Comparison of ENCODE assay signal across 7 cellular contexts in the genomic region with DNA sequence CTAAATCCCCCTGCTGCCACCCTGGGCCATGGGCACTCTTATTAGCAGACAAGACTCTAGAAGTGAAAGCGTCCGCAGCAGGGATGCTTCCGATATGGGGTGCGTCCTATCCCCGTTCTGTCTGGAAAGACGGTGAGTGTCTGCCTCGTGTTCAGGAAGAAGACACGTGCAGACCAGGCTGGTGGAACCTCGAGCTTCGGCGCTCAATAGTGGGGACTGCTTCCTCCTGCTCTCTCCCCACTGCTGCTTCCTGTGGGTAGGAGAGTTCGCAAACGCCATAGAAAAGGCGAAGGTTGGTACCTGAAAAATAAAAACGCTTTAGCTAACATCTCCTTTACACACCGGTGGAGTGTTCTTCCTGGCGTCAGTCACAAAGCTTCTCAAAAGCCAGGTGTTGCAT.
DNase-seq lines count a peak whose midpoint lies in the region; ATAC-seq and TF ChIP-seq lines count a peak whose summit lies in the region.
"Not testable (repeated sequence)": the region's sequence is repeated elsewhere in the genome, so short reads cannot be mapped to it uniquely, and the experiment has no call there.

No MANE protein-coding gene starts in this region.

- not testable (repeated sequence) for H4K20me1 ChIP-seq in OCI-LY7 (ENCODE audit: insufficient read depth, low read length)

- not testable (repeated sequence) for BruUV-seq in OCI-LY7 (replicated peaks; lab: Mats Ljungman, UMichigan)

- not testable (repeated sequence) for TF ChIP-seq CTCF in OCI-LY7 (conservative IDR thresholded peaks at IDR 0.05; ENCODE audit: low read length)

- not testable (repeated sequence) for H3K9me2 ChIP-seq in OCI-LY7 (ENCODE audit: insufficient read depth, low read length)

- H3K36me3 ChIP-seq in CD8-positive, alpha-beta memory T cell (ENCODE audit: insufficient read depth, low read length); OCI-LY7 (ENCODE audit: insufficient read depth, low read length); naive thymus-derived CD4-positive, alpha-beta T cell (ENCODE audit: control insufficient read depth in 2 of 3, insufficient read depth in 3 of 3, low read length in 3 of 3): not testable (repeated sequence)

- not testable (repeated sequence) for H3K9me3 Mint-ChIP-seq in CD8-positive, alpha-beta memory T cell; activated CD4-positive, alpha-beta T cell treated with anti-CD3 and anti-CD28 coated beads, Interleukin-2, amount 10 ng/mL, durations not matched to agents 24 days and 14 days; activated CD8-positive, alpha-beta memory T cell treated with anti-CD3 and anti-CD28 coated beads, Interleukin-2, amount 10 ng/mL, durations not matched to agents 7 days and 5 days (ENCODE audit: low read depth); activated naive CD8-positive, alpha-beta T cell treated with anti-CD3 and anti-CD28 coated beads, Interleukin-2, amount 10 ng/mL, durations not matched to agents 7 days and 5 days; naive thymus-derived CD4-positive, alpha-beta T cell
- H3K9me3 Mint-ChIP-seq in activated T-helper 2 cell treated with anti-CD3 and anti-CD28 coated beads, Interferon-gamma antibody, Interleukin-2, Interleukin-4, amounts not matched to agents 10 μg/mL and 5 μg/mL and 100 μg/mL, durations not matched to agents 14 hours and 24 hours and 36 hours, result peaks cover 20% of the 10 kb centered on the region

- H3K79me2 ChIP-seq in OCI-LY7 (ENCODE audit: insufficient read depth, low read depth, low read length), result peaks cover 17% of the 10 kb centered on the region; the same call in 1 of the 2 replicates

- not testable (repeated sequence) for H3K9me3 ChIP-seq in CD8-positive, alpha-beta memory T cell (ENCODE audit: low read length); OCI-LY7 (ENCODE audit: low read length); naive thymus-derived CD4-positive, alpha-beta T cell (ENCODE audit: control insufficient read depth in 2 of 3, low read length in 3 of 3)

- not testable (repeated sequence) for ATAC-seq in activated CD8-positive, alpha-beta memory T cell treated with anti-CD3 and anti-CD28 coated beads, Interleukin-2, amount 10 ng/mL, durations not matched to agents 7 days and 5 days; activated naive CD8-positive, alpha-beta T cell treated with anti-CD3 and anti-CD28 coated beads, Interleukin-2, amount 10 ng/mL, durations not matched to agents 7 days and 5 days (ENCODE audit: low read depth); naive thymus-derived CD4-positive, alpha-beta T cell

- intact Hi-C loops in OCI-LY7 (cut with micrococcal nuclease; ENCODE audit: unreplicated experiment); activated CD4-positive, alpha-beta T cell treated with anti-CD3 and anti-CD28 coated beads, Interleukin-2, amount 10 ng/mL, durations not matched to agents 24 days and 14 days (cut with micrococcal nuclease); naive thymus-derived CD4-positive, alpha-beta T cell (cut with micrococcal nuclease): not testable (repeated sequence)
- intact Hi-C loops in activated T-helper 2 cell treated with anti-CD3 and anti-CD28 coated beads, Interferon-gamma antibody, Interleukin-2, Interleukin-4, amounts not matched to agents 10 μg/mL and 5 μg/mL and 100 μg/mL, durations not matched to agents 14 hours and 24 hours and 36 hours (cut with micrococcal nuclease), result loop anchor here (5.0 kb wide), 1 partner anchor 290 kb away; no protein-coding TSS in a partner anchor

- H3K4me1 ChIP-seq in CD8-positive, alpha-beta memory T cell (ENCODE audit: insufficient read depth, low read length), result peaks cover 60% of the 10 kb centered on the region
- H3K4me1 ChIP-seq in OCI-LY7 (ENCODE audit: insufficient read depth, low read length, poor library complexity, severe bottlenecking), result peaks cover 67% of the 10 kb centered on the region
- H3K4me1 ChIP-seq in naive thymus-derived CD4-positive, alpha-beta T cell (ENCODE audit: control insufficient read depth in 2 of 2, insufficient read depth in 2 of 2, low read length in 2 of 2), result peaks cover 43 to 55% of the 10 kb centered on the region in 2 donors

- H3K4me3 Mint-ChIP-seq in CD8-positive, alpha-beta memory T cell, result peak overlapping the region in 6 of 7 donors; percentile 58 to 70 (median 61)
- H3K4me3 Mint-ChIP-seq in activated CD4-positive, alpha-beta T cell treated with anti-CD3 and anti-CD28 coated beads, Interleukin-2, amount 10 ng/mL, durations not matched to agents 24 days and 14 days, result peak overlapping the region; percentile 22
- not testable (repeated sequence) for H3K4me3 Mint-ChIP-seq in activated CD8-positive, alpha-beta memory T cell treated with anti-CD3 and anti-CD28 coated beads, Interleukin-2, amount 10 ng/mL, durations not matched to agents 7 days and 5 days; activated T-helper 2 cell treated with anti-CD3 and anti-CD28 coated beads, Interferon-gamma antibody, Interleukin-2, Interleukin-4, amounts not matched to agents 10 μg/mL and 5 μg/mL and 100 μg/mL, durations not matched to agents 14 hours and 24 hours and 36 hours (ENCODE audit: low read depth)
- peak overlapping the region; percentile 35 for H3K4me3 Mint-ChIP-seq in activated naive CD8-positive, alpha-beta T cell treated with anti-CD3 and anti-CD28 coated beads, Interleukin-2, amount 10 ng/mL, durations not matched to agents 7 days and 5 days
- peak overlapping the region; percentile 0 to 82 (median 64) for H3K4me3 Mint-ChIP-seq in naive thymus-derived CD4-positive, alpha-beta T cell

- H3K36me3 Mint-ChIP-seq in CD8-positive, alpha-beta memory T cell; activated CD4-positive, alpha-beta T cell treated with anti-CD3 and anti-CD28 coated beads, Interleukin-2, amount 10 ng/mL, durations not matched to agents 24 days and 14 days (ENCODE audit: low read depth); activated naive CD8-positive, alpha-beta T cell treated with anti-CD3 and anti-CD28 coated beads, Interleukin-2, amount 10 ng/mL, durations not matched to agents 7 days and 5 days: not testable (repeated sequence)
- H3K36me3 Mint-ChIP-seq in activated CD8-positive, alpha-beta memory T cell treated with anti-CD3 and anti-CD28 coated beads, Interleukin-2, amount 10 ng/mL, durations not matched to agents 7 days and 5 days, result peaks cover 29% of the 10 kb centered on the region
- H3K36me3 Mint-ChIP-seq in activated T-helper 2 cell treated with anti-CD3 and anti-CD28 coated beads, Interferon-gamma antibody, Interleukin-2, Interleukin-4, amounts not matched to agents 10 μg/mL and 5 μg/mL and 100 μg/mL, durations not matched to agents 14 hours and 24 hours and 36 hours (ENCODE audit: low read depth), result peaks cover 77% of the 10 kb centered on the region
- H3K36me3 Mint-ChIP-seq in naive thymus-derived CD4-positive, alpha-beta T cell, result peaks cover 0 to 20% (median 0%) of the 10 kb centered on the region in 5 donors

- not testable (repeated sequence) for H3K4me3 ChIP-seq in CD8-positive, alpha-beta memory T cell (ENCODE audit: low read length); OCI-LY7 (ENCODE audit: low read depth, low read length, poor library complexity, severe bottlenecking); naive thymus-derived CD4-positive, alpha-beta T cell (ENCODE audit: low read length)

- not testable (repeated sequence) for DNase-seq in CD8-positive, alpha-beta memory T cell; OCI-LY7 (ENCODE audit: low spot score); activated T-helper 2 cell treated with anti-CD3 and anti-CD28 coated beads, Interferon-gamma antibody, Interleukin-2, Interleukin-4, amounts not matched to agents 10 μg/mL and 5 μg/mL and 100 μg/mL, durations not matched to agents 14 hours and 24 hours and 36 hours (ENCODE audit: low spot score); activated naive CD8-positive, alpha-beta T cell treated with anti-CD3 and anti-CD28 coated beads, Interleukin-2, amount 10 ng/mL, durations not matched to agents 7 days and 5 days; naive thymus-derived CD4-positive, alpha-beta T cell
- DNase-seq in activated CD4-positive, alpha-beta T cell treated with anti-CD3 and anti-CD28 coated beads, Interleukin-2, amount 10 ng/mL, durations not matched to agents 24 days and 14 days, result peak; percentile 66
- peak; percentile 39 for DNase-seq in activated CD8-positive, alpha-beta memory T cell treated with anti-CD3 and anti-CD28 coated beads, Interleukin-2, amount 10 ng/mL, durations not matched to agents 7 days and 5 days

- not testable (repeated sequence) for H3K27ac ChIP-seq in CD8-positive, alpha-beta memory T cell (ENCODE audit: low read depth, low read length); OCI-LY7 (ENCODE audit: low read depth, low read length, poor library complexity, severe bottlenecking)
- peak overlapping the region; percentile 16 for H3K27ac ChIP-seq in naive thymus-derived CD4-positive, alpha-beta T cell (ENCODE audit: low read depth, low read length)

- not testable (repeated sequence) for H3K27me3 ChIP-seq in CD8-positive, alpha-beta memory T cell (ENCODE audit: insufficient read depth, low read length, poor library complexity, severe bottlenecking); naive thymus-derived CD4-positive, alpha-beta T cell (ENCODE audit: control insufficient read depth in 2 of 2, insufficient read depth in 2 of 2, low read length in 2 of 2)

- peaks cover 55 to 69% (median 66%) of the 10 kb centered on the region in 3 donors for H3K4me1 Mint-ChIP-seq in CD8-positive, alpha-beta memory T cell
- peaks cover 63% of the 10 kb centered on the region for H3K4me1 Mint-ChIP-seq in activated CD4-positive, alpha-beta T cell treated with anti-CD3 and anti-CD28 coated beads, Interleukin-2, amount 10 ng/mL, durations not matched to agents 24 days and 14 days
- peaks cover 80% of the 10 kb centered on the region for H3K4me1 Mint-ChIP-seq in activated CD8-positive, alpha-beta memory T cell treated with anti-CD3 and anti-CD28 coated beads, Interleukin-2, amount 10 ng/mL, durations not matched to agents 7 days and 5 days
- peaks cover 81% of the 10 kb centered on the region for H3K4me1 Mint-ChIP-seq in activated T-helper 2 cell treated with anti-CD3 and anti-CD28 coated beads, Interferon-gamma antibody, Interleukin-2, Interleukin-4, amounts not matched to agents 10 μg/mL and 5 μg/mL and 100 μg/mL, durations not matched to agents 14 hours and 24 hours and 36 hours (ENCODE audit: low read depth)
- H3K4me1 Mint-ChIP-seq in activated naive CD8-positive, alpha-beta T cell treated with anti-CD3 and anti-CD28 coated beads, Interleukin-2, amount 10 ng/mL, durations not matched to agents 7 days and 5 days, result peaks cover 48% of the 10 kb centered on the region
- peaks cover 30 to 83% (median 70%) of the 10 kb centered on the region in 7 donors for H3K4me1 Mint-ChIP-seq in naive thymus-derived CD4-positive, alpha-beta T cell

- 0 out of 2 replicates have a peak overlapping the region, but pooled peaks have one; percentile 35 for H3K4me2 ChIP-seq in OCI-LY7 (ENCODE audit: low read length)

- not testable (repeated sequence) for H3K27me3 Mint-ChIP-seq in CD8-positive, alpha-beta memory T cell; activated CD4-positive, alpha-beta T cell treated with anti-CD3 and anti-CD28 coated beads, Interleukin-2, amount 10 ng/mL, durations not matched to agents 24 days and 14 days; activated CD8-positive, alpha-beta memory T cell treated with anti-CD3 and anti-CD28 coated beads, Interleukin-2, amount 10 ng/mL, durations not matched to agents 7 days and 5 days; activated T-helper 2 cell treated with anti-CD3 and anti-CD28 coated beads, Interferon-gamma antibody, Interleukin-2, Interleukin-4, amounts not matched to agents 10 μg/mL and 5 μg/mL and 100 μg/mL, durations not matched to agents 14 hours and 24 hours and 36 hours (ENCODE audit: low read depth); activated naive CD8-positive, alpha-beta T cell treated with anti-CD3 and anti-CD28 coated beads, Interleukin-2, amount 10 ng/mL, durations not matched to agents 7 days and 5 days; naive thymus-derived CD4-positive, alpha-beta T cell

- POLR2A ChIA-PET in CD8-positive, alpha-beta memory T cell (lab: Charles Lee); activated naive CD8-positive, alpha-beta T cell treated with anti-CD3 and anti-CD28 coated beads, Interleukin-2, amount 10 ng/mL, durations not matched to agents 7 days and 5 days (lab: Charles Lee): not testable (repeated sequence)
- POLR2A ChIA-PET in OCI-LY7 (lab: Charles Lee), result interaction anchor here (0.6 to 1.2 kb wide), 2 partner anchors 21 to 1330 kb away, joined by 3 to 5 read pairs; no protein-coding TSS in a partner anchor
- POLR2A ChIA-PET in naive thymus-derived CD4-positive, alpha-beta T cell (lab: Charles Lee), result interaction anchor here (2.4 kb wide), 1 partner anchor 12 kb away, joined by 8 read pairs; no protein-coding TSS in a partner anchor

- CTCF ChIA-PET in CD8-positive, alpha-beta memory T cell (lab: Charles Lee), result interaction anchor here (1.5 kb wide), 1 partner anchor 9 kb away, joined by 12 read pairs; no protein-coding TSS in a partner anchor
- CTCF ChIA-PET in OCI-LY7 (lab: Charles Lee; ENCODE audit: unreplicated experiment), result not testable (repeated sequence)
- CTCF ChIA-PET in activated CD8-positive, alpha-beta memory T cell treated with anti-CD3 and anti-CD28 coated beads, Interleukin-2, amount 10 ng/mL, durations not matched to agents 7 days and 5 days (lab: Charles Lee), result interaction anchor here (0.8 to 3.4 kb wide), 5 partner anchors 10 to 54 kb away, joined by 3 to 36 read pairs (median 5); no protein-coding TSS in a partner anchor
- CTCF ChIA-PET in naive thymus-derived CD4-positive, alpha-beta T cell (lab: Charles Lee), result interaction anchor here (0.9 to 2.8 kb wide), 4 partner anchors 10 to 21 kb away, joined by 3 to 9 read pairs (median 4); no protein-coding TSS in a partner anchor

- H3K27ac Mint-ChIP-seq in CD8-positive, alpha-beta memory T cell, result peak overlapping the region; percentile 61 to 91 (median 78)
- peak overlapping the region; percentile 82 for H3K27ac Mint-ChIP-seq in activated CD4-positive, alpha-beta T cell treated with anti-CD3 and anti-CD28 coated beads, Interleukin-2, amount 10 ng/mL, durations not matched to agents 24 days and 14 days
- peak overlapping the region; percentile 92 for H3K27ac Mint-ChIP-seq in activated CD8-positive, alpha-beta memory T cell treated with anti-CD3 and anti-CD28 coated beads, Interleukin-2, amount 10 ng/mL, durations not matched to agents 7 days and 5 days
- H3K27ac Mint-ChIP-seq in activated T-helper 2 cell treated with anti-CD3 and anti-CD28 coated beads, Interferon-gamma antibody, Interleukin-2, Interleukin-4, amounts not matched to agents 10 μg/mL and 5 μg/mL and 100 μg/mL, durations not matched to agents 14 hours and 24 hours and 36 hours, result peak overlapping the region; percentile 94
- peak overlapping the region; percentile 64 for H3K27ac Mint-ChIP-seq in activated naive CD8-positive, alpha-beta T cell treated with anti-CD3 and anti-CD28 coated beads, Interleukin-2, amount 10 ng/mL, durations not matched to agents 7 days and 5 days
- H3K27ac Mint-ChIP-seq in naive thymus-derived CD4-positive, alpha-beta T cell, result peak overlapping the region; percentile 82 to 90 (median 86)

- H2AFZ ChIP-seq in OCI-LY7 (ENCODE audit: low read length), result not testable (repeated sequence)
